In genomic region chr13:23469901-23470525, GRCh38 we compare ENCODE assay signal across 14 cellular contexts. TPM values are rescaled to one million over a fixed set of nuclear protein-coding genes. Genes with fewer than 3 reads are reported as not detected.
DNase-seq lines count a peak whose midpoint lies in the region; ATAC-seq, FAIRE-seq and TF ChIP-seq lines count a peak whose summit lies in the region.
"Had no signal": no experiment of that assay in that cellular context is flagged by ENCODE, and none has a peak within 500 bp of the region (broad histone marks: within the 10 kb centered on the region; RNA-seq: fewer than 3 reads in every experiment).

No MANE protein-coding gene starts in this region.

- H3K9me3 Mint-ChIP-seq in activated CD4-positive, alpha-beta memory T cell treated with anti-CD3 and anti-CD28 coated beads, Interleukin-2, amount 10 ng/mL, durations not matched to agents 7 days and 5 days = no peaks in the 10 kb centered on the region
- H3K9me3 Mint-ChIP-seq in T-cell = no peaks in the 10 kb centered on the region
- H3K9me3 Mint-ChIP-seq: CD4-positive, alpha-beta T cell; T-helper 2 cell treated with Interferon-gamma antibody and Interleukin-4, amounts not matched to agents 5 μg/mL and 100 μg/mL, for 36 hours had no signal

- DNase-seq in ELR (ENCODE audit: low read depth) = peak; percentile 77
- DNase-seq in NCI-H526 (lab: John Stamatoyannopoulos, UW) = peak; percentile 58 to 62
- peak; percentile 52 for DNase-seq in fibroblast of gingiva (ENCODE audit: low read depth)
- peak; percentile 79 for DNase-seq in non-pigmented ciliary epithelial cell (ENCODE audit: low read depth)
- DNase-seq in activated CD4-positive, alpha-beta memory T cell treated with anti-CD3 and anti-CD28 coated beads, Interleukin-2, amount 10 ng/mL, durations not matched to agents 7 days and 5 days = no peak
- DNase-seq in T-cell = no peak
- no peak for DNase-seq in D721Med (ENCODE audit: insufficient read length, low spot score)
- DNase-seq: activated CD8-positive, alpha-beta memory T cell treated with anti-CD3 and anti-CD28 coated beads, Interleukin-2, amount 10 ng/mL, durations not matched to agents 7 days and 5 days; CD4-positive, alpha-beta T cell; NCI-H1436; stimulated activated CD4-positive, alpha-beta T cell treated with anti-CD3 and anti-CD28 coated beads, Interleukin-4, amount 100 ng/mL, for 1 hour had no signal

- H3K4me1 Mint-ChIP-seq in activated CD4-positive, alpha-beta memory T cell treated with anti-CD3 and anti-CD28 coated beads, Interleukin-2, amount 10 ng/mL, durations not matched to agents 7 days and 5 days = peaks cover 7% of the 10 kb centered on the region
- peaks cover 0 to 6% (median 5%) of the 10 kb centered on the region in 3 donors for H3K4me1 Mint-ChIP-seq in T-cell

- POLR2A ChIA-PET in activated CD4-positive, alpha-beta memory T cell treated with anti-CD3 and anti-CD28 coated beads, Interleukin-2, amount 10 ng/mL, durations not matched to agents 7 days and 5 days (lab: Charles Lee) = no interaction called here
- POLR2A ChIA-PET in T-cell (lab: Charles Lee) = no interaction called here

- no peak for FAIRE-seq in D721Med (lab: Jason Lieb, UNC)
- FAIRE-seq: islet of Langerhans had no signal

- no peak overlapping the region for H3K27ac Mint-ChIP-seq in activated CD4-positive, alpha-beta memory T cell treated with anti-CD3 and anti-CD28 coated beads, Interleukin-2, amount 10 ng/mL, durations not matched to agents 7 days and 5 days
- no peak overlapping the region for H3K27ac Mint-ChIP-seq in T-cell
- H3K27ac Mint-ChIP-seq: activated CD8-positive, alpha-beta memory T cell treated with anti-CD3 and anti-CD28 coated beads, Interleukin-2, amount 10 ng/mL, durations not matched to agents 7 days and 5 days; CD4-positive, alpha-beta T cell; T-helper 2 cell treated with Interferon-gamma antibody and Interleukin-4, amounts not matched to agents 5 μg/mL and 100 μg/mL, for 36 hours had no signal

- no peak overlapping the region for H3K4me3 Mint-ChIP-seq in activated CD4-positive, alpha-beta memory T cell treated with anti-CD3 and anti-CD28 coated beads, Interleukin-2, amount 10 ng/mL, durations not matched to agents 7 days and 5 days
- no peak overlapping the region for H3K4me3 Mint-ChIP-seq in T-cell
- H3K4me3 Mint-ChIP-seq: activated CD8-positive, alpha-beta memory T cell treated with anti-CD3 and anti-CD28 coated beads, Interleukin-2, amount 10 ng/mL, durations not matched to agents 7 days and 5 days; CD4-positive, alpha-beta T cell; T-helper 2 cell treated with Interferon-gamma antibody and Interleukin-4, amounts not matched to agents 5 μg/mL and 100 μg/mL, for 36 hours had no signal

- TF ChIP-seq CTCF in D721Med (IDR thresholded peaks at IDR 0.05; ENCODE audit: insufficient read depth, missing control alignments) = no peak

- H3K36me3 Mint-ChIP-seq in activated CD4-positive, alpha-beta memory T cell treated with anti-CD3 and anti-CD28 coated beads, Interleukin-2, amount 10 ng/mL, durations not matched to agents 7 days and 5 days (ENCODE audit: low read depth) = no peaks in the 10 kb centered on the region
- no peaks in the 10 kb centered on the region for H3K36me3 Mint-ChIP-seq in T-cell
- H3K36me3 Mint-ChIP-seq: activated CD8-positive, alpha-beta memory T cell treated with anti-CD3 and anti-CD28 coated beads, Interleukin-2, amount 10 ng/mL, durations not matched to agents 7 days and 5 days had no signal

- H3K27me3 Mint-ChIP-seq in activated CD4-positive, alpha-beta memory T cell treated with anti-CD3 and anti-CD28 coated beads, Interleukin-2, amount 10 ng/mL, durations not matched to agents 7 days and 5 days = peaks cover 17% of the 10 kb centered on the region
- peaks cover 10 to 18% of the 10 kb centered on the region in 2 donors for H3K27me3 Mint-ChIP-seq in T-cell

- ATAC-seq in T-cell (replicated peaks in 1 of 4) (no peak), GM19023 (IDR thresholded peaks at IDR 0.05; ENCODE audit: unreplicated experiment) (no peak)
- ATAC-seq: activated CD8-positive, alpha-beta memory T cell treated with anti-CD3 and anti-CD28 coated beads, Interleukin-2, amount 10 ng/mL, durations not matched to agents 7 days and 5 days had no signal

- CTCF ChIA-PET in activated CD4-positive, alpha-beta memory T cell treated with anti-CD3 and anti-CD28 coated beads, Interleukin-2, amount 10 ng/mL, durations not matched to agents 7 days and 5 days (lab: Charles Lee) = interaction anchor here (0.6 kb wide), 1 partner anchor 182 kb away, joined by 3 read pairs; no protein-coding TSS in a partner anchor
- CTCF ChIA-PET in T-cell (lab: Charles Lee) = interaction anchor here in 1 of 2 donors (0.6 to 1.0 kb wide), 2 partner anchors 429 to 432 kb away, joined by 3 read pairs; no protein-coding TSS in a partner anchor

RNA-seq across cellular contexts. Expression of gene SACS, which starts 36.5 kb away (rescaled TPM):
- 10 to 100 TPM; 17.7 to 20.8 TPM for total RNA-seq in activated CD4-positive, alpha-beta memory T cell treated with anti-CD3 and anti-CD28 coated beads, Interleukin-2, amount 10 ng/mL, durations not matched to agents 7 days and 5 days
- 10 to 100 TPM; 17.6 to 28.6 (median 27.3) TPM for total RNA-seq in T-cell

Comparison
In these comparisons a context has a peak if more than half of its experiments do, and no peak if none do; other contexts are left out.
1. DNase-seq: peak in ELR (single experiment), NCI-H526 (2 of 2), fibroblast of gingiva (single experiment) and non-pigmented ciliary epithelial cell (single experiment); none in activated CD4-positive, alpha-beta memory T cell treated with anti-CD3 and anti-CD28 coated beads, Interleukin-2, amount 10 ng/mL, durations not matched to agents 7 days and 5 days (single experiment), T-cell (0 of 34) and D721Med (single experiment).